Comparison of ENCODE assay signal across 8 cellular contexts in the genomic region with DNA sequence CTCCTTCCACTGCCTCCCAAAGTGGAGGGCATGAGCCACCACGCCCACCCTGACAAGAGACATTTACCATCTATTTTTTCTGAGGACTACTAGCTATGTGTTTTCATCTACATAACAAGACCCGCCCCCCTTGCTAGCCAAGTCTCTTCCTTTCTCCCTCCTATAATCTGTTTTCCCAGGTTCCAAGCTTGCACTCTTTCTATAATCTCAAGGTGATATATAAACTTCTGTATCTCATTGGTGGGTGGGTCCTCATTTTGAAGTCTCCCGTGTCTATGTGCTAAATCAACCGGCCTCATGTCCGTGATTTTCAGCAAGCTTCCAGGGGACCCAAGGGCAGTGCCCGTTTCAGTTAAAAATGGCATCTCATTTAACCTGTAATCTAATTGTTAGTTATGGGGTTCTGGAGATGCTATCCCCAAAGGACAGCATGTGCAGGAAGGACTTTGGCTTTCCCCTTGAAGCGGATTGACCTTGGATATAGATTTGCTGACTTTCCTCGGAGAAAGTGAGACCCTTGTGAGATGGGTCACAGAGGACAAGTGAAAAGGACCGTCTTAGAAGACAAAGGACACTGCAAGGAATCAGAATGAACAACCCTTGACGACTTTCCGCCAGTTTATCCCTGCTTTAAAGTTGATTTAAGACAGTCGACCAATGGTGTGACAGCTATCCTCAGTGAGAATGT. TPM values are rescaled to one million over a fixed set of nuclear protein-coding genes. Genes with fewer than 3 reads are reported as not detected.
DNase-seq lines count a peak whose midpoint lies in the region; ATAC-seq and TF ChIP-seq lines count a peak whose summit lies in the region.

No MANE protein-coding gene starts in this region.

- no peak for ATAC-seq in GM19328 (IDR thresholded peaks at IDR 0.05; ENCODE audit: unreplicated experiment)

- POLR2A ChIA-PET in AG04449 (lab: Yijun Ruan, JAX), result interaction anchor here (1.2 to 2.5 kb wide), 13 partner anchors 11 to 1691 kb away, joined by 6 to 64 read pairs (median 11); a partner anchor contains a TSS

- DNase-seq in AG04449 (ENCODE audit: low read depth, low spot score) (no peak), H4 (ENCODE audit: low spot score) (peak; percentile 21), SK-N-DZ (ENCODE audit: low spot score) (peak; percentile 39), foreskin melanocyte (peak; percentile 25), hypothalamus (lab: John Stamatoyannopoulos, UW) (no peak), cortex of kidney (lab: John Stamatoyannopoulos, UW) (no peak), NCI-H1694 (lab: John Stamatoyannopoulos, UW) (no peak)

- peak overlapping the region; percentile 62 for H3K4me3 ChIP-seq in AG04449 (ENCODE audit: low read depth, low read length)

- CTCF ChIA-PET in AG04449 (lab: Yijun Ruan, JAX), result interaction anchor here (0.8 to 1.8 kb wide), 6 partner anchors 22 to 727 kb away, joined by 3 to 6 read pairs (median 4); no protein-coding TSS in a partner anchor

- no peak for TF ChIP-seq CTCF in AG04449 (IDR thresholded peaks at IDR 0.05; ENCODE audit: insufficient read depth, low read length, missing control alignments)

RNA-seq across cellular contexts. Expression of a gene that starts 22.4 kb away (rescaled TPM):
- not detected in 2 replicates for total RNA-seq in H4 (2014; rRNA removed; shearing (Covaris generic))
- polyA plus RNA-seq in SK-N-DZ (2014; cell fraction: cytosol; rRNA removed), result not detected in 2 replicates
- polyA plus RNA-seq in SK-N-DZ (2014; cell fraction: nucleus; rRNA removed), result not detected in 2 replicates

Comparison
In these comparisons a context has a peak if more than half of its experiments do, and no peak if none do; other contexts are left out.
1. DNase-seq: peak in H4 (single experiment), SK-N-DZ (single experiment) and foreskin melanocyte (single experiment); none in AG04449 (single experiment), hypothalamus (0 of 51), cortex of kidney (single experiment) and NCI-H1694 (single experiment).